ENCODE assay signal across 7 cellular contexts in the genomic region with DNA sequence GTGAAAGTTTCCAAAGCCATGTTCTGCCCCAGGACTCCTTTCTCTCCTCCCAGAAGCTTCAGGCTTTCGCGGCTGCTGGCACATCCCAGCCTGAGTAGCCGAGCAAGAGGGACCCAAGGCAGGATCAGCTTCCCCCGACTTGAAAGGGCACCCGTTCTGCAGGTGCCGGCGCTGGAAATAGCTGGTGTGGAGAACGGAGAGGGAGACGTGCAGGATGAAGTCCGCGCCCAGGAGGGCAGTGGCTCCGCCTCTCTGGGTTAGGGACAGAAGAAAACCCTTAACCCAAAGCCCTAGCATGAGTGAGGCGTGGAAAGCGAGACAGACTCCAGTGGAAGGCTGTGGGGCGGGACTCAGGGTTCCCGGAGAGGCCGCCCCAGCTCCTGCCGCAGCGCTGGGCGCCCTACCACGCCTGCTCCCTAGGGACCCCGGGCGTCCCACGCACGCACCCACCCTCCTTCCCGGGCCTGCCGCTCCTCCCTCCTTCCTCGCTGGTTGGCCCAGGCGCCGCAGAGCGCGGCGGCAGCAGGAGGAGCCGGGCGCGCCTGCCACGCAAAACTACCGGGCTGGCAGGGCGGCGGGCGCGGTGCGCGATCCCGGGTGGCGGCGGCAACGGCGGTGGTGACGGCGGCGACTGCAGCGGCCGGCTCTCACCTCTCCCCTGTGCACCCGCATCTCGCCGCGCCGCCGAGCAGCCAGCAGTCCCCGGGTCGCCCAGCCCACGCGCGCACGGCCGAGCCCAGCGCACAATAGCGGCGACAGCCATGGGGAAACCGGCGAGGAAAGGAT. TPM values are rescaled to one million over a fixed set of nuclear protein-coding genes. Genes with fewer than 3 reads are reported as not detected.
DNase-seq lines count a peak whose midpoint lies in the region; ATAC-seq and TF ChIP-seq lines count a peak whose summit lies in the region.

A gene (plus strand): TSS at position 550 of the 786 bp plus-strand sequence. CDS start 212 bp downstream, at position 762.

- DNase-seq in GM10266 (ENCODE audit: extremely low spot score) (peak; percentile 86), HT1080 (ENCODE audit: low read depth) (peak; percentile 38), SW480 (ENCODE audit: low spot score) (peak; percentile 69), left lobe of liver (ENCODE audit: low spot score) (peak; percentile 91)
- peak; percentile 6 for DNase-seq in stimulated activated CD4-positive, alpha-beta T cell treated with anti-CD3 and anti-CD28 coated beads, Interleukin-4, amount 100 ng/mL, for 24 hours

- no peak for TF ChIP-seq CTCF in GM10266 (IDR thresholded peaks at IDR 0.05; ENCODE audit: control insufficient read depth, insufficient read depth, low read depth, missing control alignments)

- H3K27ac ChIP-seq in cingulate gyrus (ENCODE audit: low read depth, low read length): peak within 1 kb of the TSS; percentile 47

- ATAC-seq in GM21447 (IDR thresholded peaks at IDR 0.05; ENCODE audit: unreplicated experiment): peak; percentile 72
- ATAC-seq in left lobe of liver: peak; percentile 86

RNA-seq across cellular contexts. Expression of the gene that starts here (rescaled TPM):
- total RNA-seq in HT1080 (2014; rRNA removed; shearing (Covaris generic)): 0.10 and 0.13 TPM in 2 replicates
- 1.0 and 1.5 TPM in 2 replicates for polyA plus RNA-seq in HT1080 (2015; cell fraction: cytosol; rRNA removed)
- 2.1 and 2.4 TPM in 2 replicates for polyA plus RNA-seq in HT1080 (2015; cell fraction: nucleus; rRNA removed)
- total RNA-seq in left lobe of liver: 23.1 TPM

Comparison
In these comparisons a context has a peak if more than half of its experiments do, and no peak if none do; other contexts are left out.
1. Peak in every context shown above with its lines: DNase-seq, ATAC-seq and H3K27ac ChIP-seq.
2. RNA of the gene that starts here (total RNA-seq): 23.1 TPM in left lobe of liver (single experiment); 0.10 to 0.13 TPM in HT1080; every median in the first group is over 10 times any median in the second.
3. DNase-seq: peak in every context shown above with its lines; median percentile 91 in left lobe of liver; 86 in GM10266; 69 in SW480; 38 in HT1080; 6 in stimulated activated CD4-positive, alpha-beta T cell treated with anti-CD3 and anti-CD28 coated beads, Interleukin-4, amount 100 ng/mL, for 24 hours.